In the genomic region with DNA sequence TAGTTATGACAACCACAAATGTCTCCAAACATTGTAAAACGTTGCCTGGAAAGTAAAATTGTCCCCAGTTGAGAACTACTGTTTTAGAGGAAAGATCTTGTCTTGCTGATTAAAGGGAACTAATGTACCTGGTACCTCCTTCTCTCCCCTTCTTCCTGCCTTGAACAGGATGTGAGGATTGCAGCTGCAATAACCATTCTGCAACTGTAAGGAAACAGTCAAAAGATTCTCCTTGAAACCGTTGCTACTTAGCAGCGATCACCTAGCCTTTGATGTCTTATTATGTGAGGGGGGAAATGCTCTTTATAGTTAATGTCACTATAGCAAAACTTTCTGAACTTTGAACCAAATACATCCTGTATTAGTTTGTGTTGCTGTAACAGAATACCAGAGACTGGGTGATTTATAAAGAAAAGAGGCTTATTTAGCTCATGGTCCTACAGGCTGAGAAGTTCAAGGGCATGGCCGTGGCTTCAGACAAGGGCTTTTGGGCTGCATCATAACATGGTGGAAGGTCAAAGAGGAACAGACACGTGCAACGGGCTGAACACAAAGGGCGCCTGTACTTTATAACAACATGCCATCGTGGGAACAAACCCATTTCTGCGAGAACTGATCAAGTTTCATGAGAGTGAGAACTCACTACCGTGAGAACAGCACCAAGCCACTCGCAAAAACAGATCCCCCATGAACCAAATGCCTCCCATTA, we compare ENCODE assay signal across 1 cellular context.
TF ChIP-seq lines count a peak whose summit lies in the region.

No MANE protein-coding gene starts in this region.

TF ChIP-seq in GM12878, 131 proteins besides CTCF, POLR2A, EP300 and RAD21:
- TF ChIP-seq TCF3 (IDR thresholded peaks at IDR 0.05; ENCODE audit: borderline replicate concordance, insufficient read depth, low read depth, low read length) (no peak), ATF2 (IDR thresholded peaks at IDR 0.05; ENCODE audit: low read length) (no peak), SREBF1 (IDR thresholded peaks at IDR 0.05; ENCODE audit: low read length) (no peak), MYB (IDR thresholded peaks at IDR 0.05; ENCODE audit: borderline replicate concordance, low read depth, low read length) (no peak), LARP7 (IDR thresholded peaks at IDR 0.05) (no peak)
- TF ChIP-seq, protein P1, sequence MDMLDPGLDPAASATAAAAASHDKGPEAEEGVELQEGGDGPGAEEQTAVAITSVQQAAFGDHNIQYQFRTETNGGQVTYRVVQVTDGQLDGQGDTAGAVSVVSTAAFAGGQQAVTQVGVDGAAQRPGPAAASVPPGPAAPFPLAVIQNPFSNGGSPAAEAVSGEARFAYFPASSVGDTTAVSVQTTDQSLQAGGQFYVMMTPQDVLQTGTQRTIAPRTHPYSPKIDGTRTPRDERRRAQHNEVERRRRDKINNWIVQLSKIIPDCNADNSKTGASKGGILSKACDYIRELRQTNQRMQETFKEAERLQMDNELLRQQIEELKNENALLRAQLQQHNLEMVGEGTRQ (IDR thresholded peaks at IDR 0.05; ENCODE audit: borderline replicate concordance, low read depth, low read length): no peak
- TF ChIP-seq, protein P2, sequence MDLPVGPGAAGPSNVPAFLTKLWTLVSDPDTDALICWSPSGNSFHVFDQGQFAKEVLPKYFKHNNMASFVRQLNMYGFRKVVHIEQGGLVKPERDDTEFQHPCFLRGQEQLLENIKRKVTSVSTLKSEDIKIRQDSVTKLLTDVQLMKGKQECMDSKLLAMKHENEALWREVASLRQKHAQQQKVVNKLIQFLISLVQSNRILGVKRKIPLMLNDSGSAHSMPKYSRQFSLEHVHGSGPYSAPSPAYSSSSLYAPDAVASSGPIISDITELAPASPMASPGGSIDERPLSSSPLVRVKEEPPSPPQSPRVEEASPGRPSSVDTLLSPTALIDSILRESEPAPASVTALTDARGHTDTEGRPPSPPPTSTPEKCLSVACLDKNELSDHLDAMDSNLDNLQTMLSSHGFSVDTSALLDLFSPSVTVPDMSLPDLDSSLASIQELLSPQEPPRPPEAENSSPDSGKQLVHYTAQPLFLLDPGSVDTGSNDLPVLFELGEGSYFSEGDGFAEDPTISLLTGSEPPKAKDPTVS (IDR thresholded peaks at IDR 0.05; ENCODE audit: low read depth, low read length): no peak
